In the genomic region with DNA sequence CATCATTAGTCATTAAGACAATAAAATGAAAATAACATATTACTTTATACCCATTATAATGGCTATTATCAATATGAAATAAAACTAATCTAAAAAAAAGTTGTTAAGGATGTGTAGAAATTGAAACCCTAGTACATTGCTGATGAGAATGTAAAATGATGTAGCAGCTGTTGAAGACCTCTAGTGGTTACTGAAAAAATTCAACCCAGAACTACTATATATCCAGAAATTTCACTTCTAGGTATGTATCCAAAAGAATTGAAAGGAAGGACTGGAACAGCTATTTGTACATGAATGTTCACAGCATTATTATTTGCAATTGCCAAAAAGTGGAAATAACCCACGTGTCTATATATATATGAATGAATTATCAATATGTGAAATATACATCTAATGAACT, we compare ENCODE assay signal across 1 cellular context.
TF ChIP-seq lines count a peak whose summit lies in the region.

No MANE protein-coding gene starts in this region.

TF ChIP-seq in SK-N-SH, 30 proteins besides CTCF, POLR2A, EP300 and RAD21 (continued from another document):
- TF ChIP-seq IRF3 (IDR thresholded peaks at IDR 0.05; ENCODE audit: low read depth, low read length) (no peak), ELF1 (IDR thresholded peaks at IDR 0.05) (no peak), USF2 (IDR thresholded peaks at IDR 0.05; ENCODE audit: borderline replicate concordance, low read depth, low read length) (no peak), FOXM1 (IDR thresholded peaks at IDR 0.05; ENCODE audit: low read depth) (no peak), TAF1 (IDR thresholded peaks at IDR 0.05; ENCODE audit: borderline replicate concordance, low read depth, low read length) (no peak), JUND (IDR thresholded peaks at IDR 0.05) (no peak), SMC3 (IDR thresholded peaks at IDR 0.05; ENCODE audit: low read depth, low read length) (no peak), GATA2 (CRISPR knock-in tag; IDR thresholded peaks at IDR 0.05) (no peak), SIN3A (IDR thresholded peaks at IDR 0.05; ENCODE audit: borderline replicate concordance, low read depth, low read length) (no peak), YY1 (IDR thresholded peaks at IDR 0.05; ENCODE audit: low read depth) (no peak), FOXJ3 (CRISPR knock-in tag; IDR thresholded peaks at IDR 0.05) (no peak), CHD2 (IDR thresholded peaks at IDR 0.05; ENCODE audit: low read length, partially characterized antibody) (no peak)
- TF ChIP-seq, protein P1, sequence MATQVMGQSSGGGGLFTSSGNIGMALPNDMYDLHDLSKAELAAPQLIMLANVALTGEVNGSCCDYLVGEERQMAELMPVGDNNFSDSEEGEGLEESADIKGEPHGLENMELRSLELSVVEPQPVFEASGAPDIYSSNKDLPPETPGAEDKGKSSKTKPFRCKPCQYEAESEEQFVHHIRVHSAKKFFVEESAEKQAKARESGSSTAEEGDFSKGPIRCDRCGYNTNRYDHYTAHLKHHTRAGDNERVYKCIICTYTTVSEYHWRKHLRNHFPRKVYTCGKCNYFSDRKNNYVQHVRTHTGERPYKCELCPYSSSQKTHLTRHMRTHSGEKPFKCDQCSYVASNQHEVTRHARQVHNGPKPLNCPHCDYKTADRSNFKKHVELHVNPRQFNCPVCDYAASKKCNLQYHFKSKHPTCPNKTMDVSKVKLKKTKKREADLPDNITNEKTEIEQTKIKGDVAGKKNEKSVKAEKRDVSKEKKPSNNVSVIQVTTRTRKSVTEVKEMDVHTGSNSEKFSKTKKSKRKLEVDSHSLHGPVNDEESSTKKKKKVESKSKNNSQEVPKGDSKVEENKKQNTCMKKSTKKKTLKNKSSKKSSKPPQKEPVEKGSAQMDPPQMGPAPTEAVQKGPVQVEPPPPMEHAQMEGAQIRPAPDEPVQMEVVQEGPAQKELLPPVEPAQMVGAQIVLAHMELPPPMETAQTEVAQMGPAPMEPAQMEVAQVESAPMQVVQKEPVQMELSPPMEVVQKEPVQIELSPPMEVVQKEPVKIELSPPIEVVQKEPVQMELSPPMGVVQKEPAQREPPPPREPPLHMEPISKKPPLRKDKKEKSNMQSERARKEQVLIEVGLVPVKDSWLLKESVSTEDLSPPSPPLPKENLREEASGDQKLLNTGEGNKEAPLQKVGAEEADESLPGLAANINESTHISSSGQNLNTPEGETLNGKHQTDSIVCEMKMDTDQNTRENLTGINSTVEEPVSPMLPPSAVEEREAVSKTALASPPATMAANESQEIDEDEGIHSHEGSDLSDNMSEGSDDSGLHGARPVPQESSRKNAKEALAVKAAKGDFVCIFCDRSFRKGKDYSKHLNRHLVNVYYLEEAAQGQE (IDR thresholded peaks at IDR 0.05; ENCODE audit: low read depth, low read length) = no peak
- TF ChIP-seq, protein P2, sequence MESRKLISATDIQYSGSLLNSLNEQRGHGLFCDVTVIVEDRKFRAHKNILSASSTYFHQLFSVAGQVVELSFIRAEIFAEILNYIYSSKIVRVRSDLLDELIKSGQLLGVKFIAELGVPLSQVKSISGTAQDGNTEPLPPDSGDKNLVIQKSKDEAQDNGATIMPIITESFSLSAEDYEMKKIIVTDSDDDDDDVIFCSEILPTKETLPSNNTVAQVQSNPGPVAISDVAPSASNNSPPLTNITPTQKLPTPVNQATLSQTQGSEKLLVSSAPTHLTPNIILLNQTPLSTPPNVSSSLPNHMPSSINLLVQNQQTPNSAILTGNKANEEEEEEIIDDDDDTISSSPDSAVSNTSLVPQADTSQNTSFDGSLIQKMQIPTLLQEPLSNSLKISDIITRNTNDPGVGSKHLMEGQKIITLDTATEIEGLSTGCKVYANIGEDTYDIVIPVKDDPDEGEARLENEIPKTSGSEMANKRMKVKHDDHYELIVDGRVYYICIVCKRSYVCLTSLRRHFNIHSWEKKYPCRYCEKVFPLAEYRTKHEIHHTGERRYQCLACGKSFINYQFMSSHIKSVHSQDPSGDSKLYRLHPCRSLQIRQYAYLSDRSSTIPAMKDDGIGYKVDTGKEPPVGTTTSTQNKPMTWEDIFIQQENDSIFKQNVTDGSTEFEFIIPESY (IDR thresholded peaks at IDR 0.05; ENCODE audit: borderline replicate concordance, low read depth) = no peak
TF ChIP-seq in SK-N-SH: peak in this region for 0.
